ENCODE assay signal across 8 cellular contexts in the genomic region with DNA sequence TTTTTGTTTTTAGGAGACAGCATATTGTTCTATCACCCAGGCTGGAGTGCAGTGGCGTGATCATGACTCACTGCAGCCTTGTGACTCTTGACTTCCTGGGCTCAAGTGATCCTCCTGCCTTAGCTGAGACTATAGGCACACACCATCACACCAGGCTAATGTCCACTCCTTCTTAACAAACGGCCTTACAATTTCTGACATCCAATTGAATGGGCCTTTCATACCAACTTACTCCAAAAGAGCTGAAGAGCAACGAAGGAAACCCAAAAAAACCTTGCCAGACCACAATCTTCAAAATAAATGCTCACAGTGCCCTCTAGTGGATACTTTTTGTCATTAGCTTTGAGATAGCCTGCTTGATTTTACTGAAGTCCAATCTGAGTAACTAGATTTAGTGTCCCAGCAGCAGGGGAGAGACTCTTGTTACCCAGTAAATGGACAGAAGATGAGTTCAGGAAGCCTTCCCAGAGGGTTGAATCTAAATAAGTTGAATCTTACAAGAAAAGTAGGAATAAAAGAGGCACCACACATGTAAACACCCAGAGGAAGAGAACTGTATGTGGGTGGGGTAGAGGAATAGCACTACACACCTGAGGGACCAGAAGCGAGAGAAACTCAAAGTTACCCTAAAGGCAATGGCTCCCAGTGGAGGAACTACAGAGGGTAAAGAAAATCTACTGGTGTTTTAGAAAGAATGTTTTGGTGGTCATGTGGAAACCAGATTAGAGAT. TPM values are rescaled to one million over a fixed set of nuclear protein-coding genes. Genes with fewer than 3 reads are reported as not detected.
DNase-seq lines count a peak whose midpoint lies in the region; ATAC-seq, FAIRE-seq and TF ChIP-seq lines count a peak whose summit lies in the region.

No MANE protein-coding gene starts in this region.

- peak; percentile 81 for DNase-seq in NCI-H510A treated with DMSO at 0.1 percent for 48 hours (lab: John Stamatoyannopoulos, UW)
- no peak for DNase-seq in NCI-H510A (lab: John Stamatoyannopoulos, UW)
- DNase-seq in HTR-8/SVneo (ENCODE audit: insufficient read length, low spot score), result peak; percentile 55
- peak; percentile 83 for DNase-seq in NOMO-1 treated with DMSO at 0.1 percent for 48 hours (lab: John Stamatoyannopoulos, UW; ENCODE audit: unreplicated experiment)
- peak; percentile 18 for DNase-seq in activated naive CD8-positive, alpha-beta T cell treated with anti-CD3 and anti-CD28 coated beads for 36 hours
- DNase-seq in heart right ventricle, result no peak
- DNase-seq in renal cortical epithelial cell (ENCODE audit: low read depth), result peak; percentile 76

- intact Hi-C loops in heart right ventricle (cut with DNase I), result loop anchor here (2.0 to 10.0 kb wide), 8 partner anchors 101 to 994 kb away; a partner anchor contains a TSS

- H3K4me1 Mint-ChIP-seq in activated naive CD8-positive, alpha-beta T cell treated with anti-CD3 and anti-CD28 coated beads for 36 hours, result peaks cover 49% of the 10 kb centered on the region

- 34 to 37% methylated on average over 4 of the region's 4 CpGs for WGBS in heart right ventricle, 2 donors

- H3K27ac Mint-ChIP-seq in activated naive CD8-positive, alpha-beta T cell treated with anti-CD3 and anti-CD28 coated beads for 36 hours, result peak overlapping the region; percentile 73

- no peaks in the 10 kb centered on the region for H3K9me3 ChIP-seq in heart right ventricle

- peak; percentile 20 for FAIRE-seq in HTR-8/SVneo (lab: Jason Lieb, UNC)

- H3K27me3 ChIP-seq in heart right ventricle, result no peaks in the 10 kb centered on the region

- peaks cover 3 to 86% (median 49%) of the 10 kb centered on the region in 9 donors for H3K4me1 ChIP-seq in heart right ventricle

- H3K9me3 Mint-ChIP-seq in activated naive CD8-positive, alpha-beta T cell treated with anti-CD3 and anti-CD28 coated beads for 36 hours, result no peaks in the 10 kb centered on the region

- peaks cover 30% of the 10 kb centered on the region for H3K36me3 Mint-ChIP-seq in activated naive CD8-positive, alpha-beta T cell treated with anti-CD3 and anti-CD28 coated beads for 36 hours

- TF ChIP-seq CTCF in heart right ventricle (IDR thresholded peaks at IDR 0.05), result peak; percentile 31 to 77 (median 70)

- H3K4me3 Mint-ChIP-seq in activated naive CD8-positive, alpha-beta T cell treated with anti-CD3 and anti-CD28 coated beads for 36 hours, result peak overlapping the region; percentile 38

- ATAC-seq in GM21528 (IDR thresholded peaks at IDR 0.05; ENCODE audit: low FRiP score, unreplicated experiment) (peak; percentile 81), heart right ventricle (peak; percentile 17 to 73 (median 52))

- H3K36me3 ChIP-seq in heart right ventricle, result peaks cover 0 to 99% (median 15%) of the 10 kb centered on the region in 9 donors

- H3K27ac ChIP-seq in heart right ventricle, result peak overlapping the region in 8 of 10 donors; percentile 5 to 63 (median 22)

- H3K27me3 Mint-ChIP-seq in activated naive CD8-positive, alpha-beta T cell treated with anti-CD3 and anti-CD28 coated beads for 36 hours, result no peaks in the 10 kb centered on the region

- no peak overlapping the region for H3K4me3 ChIP-seq in heart right ventricle

RNA-seq across cellular contexts. Expression of a gene that starts 9.3 kb away (rescaled TPM):
- 10 to 100 TPM; 47.5 to 48.2 TPM for total RNA-seq in activated naive CD8-positive, alpha-beta T cell treated with anti-CD3 and anti-CD28 coated beads for 36 hours
- 10 to 100 TPM; 41.9 to 74.0 (median 54.9) TPM for total RNA-seq in heart right ventricle
- 100 to 1,000 TPM in 1 of 2 donors, 10 to 100 TPM in 1; 29.6 to 103 TPM for polyA plus RNA-seq in heart right ventricle
- total RNA-seq in renal cortical epithelial cell, result 53.3 and 98.3 TPM in 2 replicates

Comparison
In these comparisons a context has a peak if more than half of its experiments do, and no peak if none do; other contexts are left out.
1. DNase-seq: peak in NCI-H510A treated with DMSO at 0.1 percent for 48 hours (single experiment), HTR-8/SVneo (single experiment), NOMO-1 treated with DMSO at 0.1 percent for 48 hours (single experiment), activated naive CD8-positive, alpha-beta T cell treated with anti-CD3 and anti-CD28 coated beads for 36 hours (single experiment) and renal cortical epithelial cell (single experiment); none in NCI-H510A (single experiment) and heart right ventricle (0 of 2).